11 cellular contexts compared by ENCODE assay signal in genomic region chr19:16355293-16356043, GRCh38. TPM values are rescaled to one million over a fixed set of nuclear protein-coding genes. Genes with fewer than 3 reads are reported as not detected.
DNase-seq lines count a peak whose midpoint lies in the region; ATAC-seq lines count a peak whose summit lies in the region.
"Had no signal": no experiment of that assay in that cellular context is flagged by ENCODE, and none has a peak within 500 bp of the region (broad histone marks: within the 10 kb centered on the region; RNA-seq: fewer than 3 reads in every experiment).

No MANE protein-coding gene starts in this region.

- peaks cover 0 to 16% (median 6%) of the 10 kb centered on the region in 11 experiments; a peak in 8 of 22 replicates for H3K36me3 ChIP-seq in BLaER1 treated with 17β-estradiol and CSF1 and Interleukin-3, amounts not matched to agents 10 nM and 100 nM

- peak; percentile 59 for ATAC-seq in memory B cell (ENCODE audit: low read depth)
- ATAC-seq in HG03469 (IDR thresholded peaks at IDR 0.05; ENCODE audit: unreplicated experiment) = no peak

- peak overlapping the region; percentile 80 to 99 (median 97) for H3K4me2 ChIP-seq in BLaER1 treated with 17β-estradiol and CSF1 and Interleukin-3, amounts not matched to agents 10 nM and 100 nM
- H3K4me2 ChIP-seq: smooth muscle cell had no signal

- peaks cover 44 to 46% (median 44%) of the 10 kb centered on the region in 3 donors for H3K4me1 Mint-ChIP-seq in IgD-negative memory B cell
- peaks cover 40% of the 10 kb centered on the region for H3K4me1 Mint-ChIP-seq in memory B cell

- peak overlapping the region in 1 of 3 donors; percentile 39 for H3K27ac Mint-ChIP-seq in IgD-negative memory B cell
- H3K27ac Mint-ChIP-seq in memory B cell = no peak overlapping the region
- H3K27ac Mint-ChIP-seq: T-helper 1 cell treated with Interleukin-12 subunit alpha and Interleukin-12 subunit beta and Interleukin-4 antibody, amounts not matched to agents 30 μg/mL and 1 μg/mL, for 36 hours had no signal

- H3K9me3 ChIP-seq in BLaER1 treated with 17β-estradiol and CSF1 and Interleukin-3, amounts not matched to agents 10 nM and 100 nM (replicated peaks in 1 of 11) = no peaks in the 10 kb centered on the region

- H3K36me3 Mint-ChIP-seq in IgD-negative memory B cell = peaks cover 8% of the 10 kb centered on the region
- H3K36me3 Mint-ChIP-seq in memory B cell = peaks cover 15% of the 10 kb centered on the region

- H3K27me3 Mint-ChIP-seq in IgD-negative memory B cell = no peaks in the 10 kb centered on the region
- no peaks in the 10 kb centered on the region for H3K27me3 Mint-ChIP-seq in memory B cell

- DNase-seq in cerebellum (ENCODE audit: low spot score) (peak; percentile 23), memory B cell (ENCODE audit: low spot score in 2 of 2) (no peak), DMS114 treated with DMSO at 0.1 percent for 48 hours (lab: John Stamatoyannopoulos, UW; ENCODE audit: unreplicated experiment) (no peak), cerebellar nuclear complex (lab: John Stamatoyannopoulos, UW) (no peak), SKM-1 (lab: John Stamatoyannopoulos, UW; ENCODE audit: unreplicated experiment) (no peak)
- DNase-seq: activated gamma-delta T cell treated with Interleukin-2 at 50 U/mL for 16 hours had no signal

- H3K9me3 Mint-ChIP-seq in IgD-negative memory B cell (no peaks in the 10 kb centered on the region), memory B cell (no peaks in the 10 kb centered on the region)
- H3K9me3 Mint-ChIP-seq: T-helper 1 cell treated with Interleukin-12 subunit alpha and Interleukin-12 subunit beta and Interleukin-4 antibody, amounts not matched to agents 30 μg/mL and 1 μg/mL, for 36 hours had no signal

- peak overlapping the region in 6 of 11 experiments; percentile 26 to 55 (median 50); a peak in 10 of 22 replicates for H3K27ac ChIP-seq in BLaER1 treated with 17β-estradiol and CSF1 and Interleukin-3, amounts not matched to agents 10 nM and 100 nM

- H3K27me3 ChIP-seq in BLaER1 treated with 17β-estradiol and CSF1 and Interleukin-3, amounts not matched to agents 10 nM and 100 nM = peaks cover 0 to 8% (median 0%) of the 10 kb centered on the region in 11 experiments; a peak in 2 of 22 replicates

- peaks cover 68 to 83% (median 76%) of the 10 kb centered on the region in 10 experiments for H3K4me1 ChIP-seq in BLaER1 treated with 17β-estradiol and CSF1 and Interleukin-3, amounts not matched to agents 10 nM and 100 nM

- H3K4me3 Mint-ChIP-seq in IgD-negative memory B cell (peak overlapping the region; percentile 11 to 93 (median 74)), memory B cell (peak overlapping the region; percentile 65)
- H3K4me3 Mint-ChIP-seq: T-helper 1 cell treated with Interleukin-12 subunit alpha and Interleukin-12 subunit beta and Interleukin-4 antibody, amounts not matched to agents 30 μg/mL and 1 μg/mL, for 36 hours had no signal

- peak overlapping the region in 6 of 10 experiments; percentile 2 to 46 (median 22); a peak in 5 of 20 replicates for H3K4me3 ChIP-seq in BLaER1 treated with 17β-estradiol and CSF1 and Interleukin-3, amounts not matched to agents 10 nM and 100 nM
- H3K4me3 ChIP-seq: smooth muscle cell had no signal

- peaks cover 0 to 39% (median 18%) of the 10 kb centered on the region in 11 experiments; a peak in 13 of 22 replicates for H4K20me1 ChIP-seq in BLaER1 treated with 17β-estradiol and CSF1 and Interleukin-3, amounts not matched to agents 10 nM and 100 nM

- H3K9ac ChIP-seq in BLaER1 treated with 17β-estradiol and CSF1 and Interleukin-3, amounts not matched to agents 10 nM and 100 nM = peak overlapping the region in 10 of 11 experiments; percentile 19 to 66 (median 48); a peak in 16 of 22 replicates

RNA-seq across cellular contexts. Expression of gene KLF2, which starts 30.8 kb away (rescaled TPM):
- 199 TPM for polyA plus RNA-seq in IgD-negative memory B cell
- total RNA-seq in cerebellum = 5.3 TPM
